36 cellular contexts compared by ENCODE assay signal in the genomic region with DNA sequence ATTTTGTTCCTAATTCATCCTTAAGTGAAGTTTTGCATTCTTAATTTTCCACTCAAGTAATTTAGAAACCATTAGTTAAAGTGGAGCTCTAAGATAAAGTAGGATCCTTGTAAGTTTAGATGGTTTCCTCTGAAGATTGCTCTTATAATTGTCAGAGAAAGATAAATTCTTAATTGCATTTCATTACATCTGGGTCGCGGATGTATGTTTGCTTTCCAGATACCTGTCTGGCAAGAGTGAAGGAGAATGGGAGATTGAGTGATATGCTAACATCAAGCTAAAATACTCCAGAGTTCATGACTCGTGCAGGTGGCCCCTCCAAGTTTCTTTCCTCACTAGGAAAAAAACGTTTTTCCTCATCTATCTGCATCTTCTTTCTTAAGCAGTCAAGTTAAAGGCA.
DNase-seq lines count a peak whose midpoint lies in the region; ATAC-seq, FAIRE-seq and TF ChIP-seq lines count a peak whose summit lies in the region.
"Had no signal": no experiment of that assay in that cellular context is flagged by ENCODE, and none has a peak within 500 bp of the region (broad histone marks: within the 10 kb centered on the region; RNA-seq: fewer than 3 reads in every experiment).

No MANE protein-coding gene starts in this region.

- H2AFZ ChIP-seq in H1 (ENCODE audit: low read length): 0 out of 2 replicates have a peak overlapping the region, but pooled peaks have one; percentile 70

- H3K9ac ChIP-seq in H1 (replicated peaks in 1 of 4; ENCODE audit: extremely low read depth in 1 of 4, low read depth in 3 of 4, low read length in 3 of 4): no peak overlapping the region
- H3K9ac ChIP-seq: BLaER1; BLaER1 treated with 17β-estradiol and CSF1 and Interleukin-3, amounts not matched to agents 10 nM and 100 nM had no signal

- no peak for TF ChIP-seq CTCF in VCaP (conservative IDR thresholded peaks at IDR 0.05)
- no peak for TF ChIP-seq CTCF in H1 (IDR thresholded peaks at IDR 0.05; ENCODE audit: control extremely low read depth in 1 of 3, insufficient read depth in 1 of 3, low read depth in 1 of 3, low read length in 3 of 3)
- no peak for TF ChIP-seq CTCF in neural crest cell (conservative IDR thresholded peaks at IDR 0.05)
- TF ChIP-seq CTCF in Calu3 (IDR thresholded peaks at IDR 0.05; ENCODE audit: unreplicated experiment): no peak

- H4K20me1 ChIP-seq in H1 (replicated peaks in 1 of 2; ENCODE audit: control insufficient read depth in 1 of 2, insufficient read depth in 2 of 2, low read length in 2 of 2): no peaks in the 10 kb centered on the region
- H4K20me1 ChIP-seq: BLaER1; BLaER1 treated with 17β-estradiol and CSF1 and Interleukin-3, amounts not matched to agents 10 nM and 100 nM had no signal

- H3K79me2 ChIP-seq in H1 (ENCODE audit: control insufficient read depth in 1 of 2, insufficient read depth in 2 of 2, low read length in 2 of 2): no peaks in the 10 kb centered on the region

- intact Hi-C loops in Calu3 (cut with micrococcal nuclease; ENCODE audit: unreplicated experiment): no loop called here

- H2BK5ac ChIP-seq in H1 (ENCODE audit: low read depth, low read length): no peak overlapping the region

- no peak overlapping the region for H4K91ac ChIP-seq in H1 (replicated peaks; ENCODE audit: insufficient read length, low read length)

- no peak overlapping the region for H2BK15ac ChIP-seq in H1 (ENCODE audit: low read length)

- H3K27me3 ChIP-seq in H1 (replicated peaks in 1 of 4; ENCODE audit: control insufficient read depth in 3 of 4, extremely low read depth in 1 of 4, insufficient read depth in 3 of 4, low read length in 3 of 4): no peaks in the 10 kb centered on the region
- H3K27me3 ChIP-seq: BE2C; BLaER1; BLaER1 treated with 17β-estradiol and CSF1 and Interleukin-3, amounts not matched to agents 10 nM and 100 nM had no signal

- TF ChIP-seq EP300 in H1 (IDR thresholded peaks at IDR 0.05; ENCODE audit: borderline replicate concordance in 1 of 2, low read depth in 2 of 2, low read length in 2 of 2): no peak

- H3K9me3 ChIP-seq in H1 (ENCODE audit: insufficient read depth in 2 of 2, low read depth in 1 of 2, low read length in 1 of 2): no peaks in the 10 kb centered on the region
- H3K9me3 ChIP-seq: A549; BE2C; BLaER1; BLaER1 treated with 17β-estradiol and CSF1 and Interleukin-3, amounts not matched to agents 10 nM and 100 nM; Caco-2 had no signal

- DNase-seq in SK-N-DZ (ENCODE audit: low spot score) (peak; percentile 67), H1 (ENCODE audit: low read depth in 1 of 2, low spot score in 2 of 2) (no peak), neural crest cell (ENCODE audit: low read depth, low spot score) (no peak), amniotic stem cell (lab: John Stamatoyannopoulos, UW) (no peak), NCI-H510A treated with DMSO at 0.1 percent for 48 hours (lab: John Stamatoyannopoulos, UW) (no peak), Calu3 (no peak)
- DNase-seq: 8988T; ACHN; AML-193; BE2C; C1 segment of cervical spinal cord; Caco-2; CD4-positive, alpha-beta memory T cell; CD4-positive, alpha-beta T cell; CD4-positive, CD25-positive, alpha-beta regulatory T cell; CD8-positive, alpha-beta memory T cell; CD8-positive, alpha-beta T cell; COR-L47; DMS 273 treated with DMSO at 0.1 percent for 48 hours; DMS153; DMS53; DMS79; DMS79 treated with DMSO at 0.1 percent for 48 hours; DND-41; EL had no signal

- TF ChIP-seq RAD21 in H1 (IDR thresholded peaks at IDR 0.05 in 1 of 2, conservative IDR thresholded peaks at IDR 0.05 in 1 of 2; ENCODE audit: low read depth in 2 of 2, low read length in 2 of 2): no peak

- H3K23ac ChIP-seq in H1 (ENCODE audit: insufficient read length): no peak overlapping the region

- no peak for ATAC-seq in GM19397 (IDR thresholded peaks at IDR 0.05; ENCODE audit: unreplicated experiment)
- ATAC-seq: A549; CD8-positive, alpha-beta T cell had no signal

- H3K4me3 Mint-ChIP-seq in neural crest cell (no peak overlapping the region), Calu3 (ENCODE audit: low read depth, unreplicated experiment) (no peak overlapping the region)
- H3K4me3 Mint-ChIP-seq: B cell; CD14-positive monocyte; CD4-positive, alpha-beta memory T cell; CD4-positive, alpha-beta T cell; CD4-positive, CD25-positive, alpha-beta regulatory T cell; CD8-positive, alpha-beta memory T cell; CD8-positive, alpha-beta T cell had no signal

- no peak overlapping the region for H3K4me2 ChIP-seq in H1 (ENCODE audit: insufficient read depth in 1 of 2, low read depth in 2 of 2, low read length in 2 of 2)
- H3K4me2 ChIP-seq: A549; BLaER1; BLaER1 treated with 17β-estradiol and CSF1 and Interleukin-3, amounts not matched to agents 10 nM and 100 nM had no signal

- no peaks in the 10 kb centered on the region for H3K4me1 ChIP-seq in H1 (replicated peaks in 1 of 4; ENCODE audit: control insufficient read depth in 3 of 4, insufficient read depth in 4 of 4, low read length in 3 of 4)
- H3K4me1 ChIP-seq: A549; BE2C; BLaER1; BLaER1 treated with 17β-estradiol and CSF1 and Interleukin-3, amounts not matched to agents 10 nM and 100 nM; Caco-2 had no signal

- H3K27ac ChIP-seq in VCaP (peak overlapping the region; percentile 71; the same call in 1 of the 2 replicates), H1 (ENCODE audit: low read depth, low read length) (no peak overlapping the region)
- H3K27ac ChIP-seq: 22Rv1; A549; BLaER1; BLaER1 treated with 17β-estradiol and CSF1 and Interleukin-3, amounts not matched to agents 10 nM and 100 nM; C4-2B had no signal

- H2AK5ac ChIP-seq in H1 (ENCODE audit: low read depth, low read length): no peak overlapping the region

- H3K18ac ChIP-seq in H1 (ENCODE audit: extremely low read depth, low read length): no peak overlapping the region

- H3K9me3 Mint-ChIP-seq in neural crest cell (no peaks in the 10 kb centered on the region), Calu3 (ENCODE audit: low read depth, unreplicated experiment) (peaks cover 3% of the 10 kb centered on the region)
- H3K9me3 Mint-ChIP-seq: CD4-positive, alpha-beta T cell had no signal

- H2BK20ac ChIP-seq in H1 (ENCODE audit: low read length): no peak overlapping the region

- H2BK12ac ChIP-seq in H1 (ENCODE audit: low read depth, low read length): no peak overlapping the region

- no peak overlapping the region for H3K56ac ChIP-seq in H1 (replicated peaks; ENCODE audit: insufficient read length, low read depth, low read length)

- H3K79me1 ChIP-seq in H1 (ENCODE audit: low read depth, low read length): no peaks in the 10 kb centered on the region

- H3K4me3 ChIP-seq in H1 (ENCODE audit: extremely low read depth in 1 of 4, insufficient read depth in 2 of 4, low read depth in 3 of 4, low read length in 4 of 4): no peak overlapping the region
- H3K4me3 ChIP-seq: A549; BLaER1; BLaER1 treated with 17β-estradiol and CSF1 and Interleukin-3, amounts not matched to agents 10 nM and 100 nM had no signal

- no peak overlapping the region for H3K14ac ChIP-seq in H1 (ENCODE audit: insufficient read length)

- H3K4me1 Mint-ChIP-seq in neural crest cell (no peaks in the 10 kb centered on the region), Calu3 (ENCODE audit: low read depth, unreplicated experiment) (no peaks in the 10 kb centered on the region)
- H3K4me1 Mint-ChIP-seq: B cell; CD14-positive monocyte; CD4-positive, alpha-beta memory T cell; CD4-positive, CD25-positive, alpha-beta regulatory T cell; CD8-positive, alpha-beta memory T cell had no signal

- no peaks in the 10 kb centered on the region for H3K23me2 ChIP-seq in H1 (ENCODE audit: low read depth, low read length)

- H4K5ac ChIP-seq in H1 (ENCODE audit: insufficient read length, low read depth, low read length): no peak overlapping the region

- H3K27me3 Mint-ChIP-seq in neural crest cell (ENCODE audit: low read depth) (peaks cover 7% of the 10 kb centered on the region), Calu3 (ENCODE audit: unreplicated experiment) (peaks cover 18% of the 10 kb centered on the region)
- H3K27me3 Mint-ChIP-seq: B cell; CD4-positive, alpha-beta T cell; CD4-positive, CD25-positive, alpha-beta regulatory T cell; CD8-positive, alpha-beta memory T cell had no signal

- H3K36me3 Mint-ChIP-seq in neural crest cell (ENCODE audit: low read depth) (no peaks in the 10 kb centered on the region), Calu3 (ENCODE audit: insufficient read depth, unreplicated experiment) (no peaks in the 10 kb centered on the region)
- H3K36me3 Mint-ChIP-seq: CD14-positive monocyte; CD4-positive, alpha-beta memory T cell; CD4-positive, CD25-positive, alpha-beta regulatory T cell; CD8-positive, alpha-beta memory T cell; CD8-positive, alpha-beta T cell had no signal

- peak overlapping the region; percentile 4 for H3K27ac Mint-ChIP-seq in neural crest cell (ENCODE audit: unreplicated experiment)
- no peak overlapping the region for H3K27ac Mint-ChIP-seq in Calu3 (ENCODE audit: unreplicated experiment)
- H3K27ac Mint-ChIP-seq: B cell; CD14-positive monocyte; CD4-positive, alpha-beta memory T cell; CD4-positive, alpha-beta T cell; CD4-positive, CD25-positive, alpha-beta regulatory T cell; CD8-positive, alpha-beta memory T cell; CD8-positive, alpha-beta T cell had no signal

- no peak overlapping the region for H3K4ac ChIP-seq in H1 (replicated peaks; ENCODE audit: insufficient read length, low read depth, low read length)

- no peak for TF ChIP-seq POLR2A in H1 (IDR thresholded peaks at IDR 0.05; ENCODE audit: control extremely low read depth in 1 of 2, low read depth in 2 of 2, low read length in 2 of 2)

- no peak overlapping the region for H4K8ac ChIP-seq in H1 (ENCODE audit: extremely low read depth, insufficient read depth, low read length)

- CTCF ChIA-PET in H1 (lab: Charles Lee; ENCODE audit: partially characterized antibody) (no interaction called here), Calu3 (lab: Charles Lee) (no interaction called here)

- POLR2A ChIA-PET in H1 (lab: Charles Lee; ENCODE audit: partially characterized antibody): no interaction called here

- no peaks in the 10 kb centered on the region for H3K36me3 ChIP-seq in H1 (ENCODE audit: control insufficient read depth in 2 of 4, insufficient read depth in 4 of 4, low read length in 3 of 4)
- H3K36me3 ChIP-seq: BE2C; BLaER1; BLaER1 treated with 17β-estradiol and CSF1 and Interleukin-3, amounts not matched to agents 10 nM and 100 nM had no signal

- WGBS in H1 (ENCODE audit: extremely low coverage in 1 of 2, insufficient coverage in 1 of 2, insufficient read length in 1 of 2, insufficient replicate concordance in 2 of 2, low coverage in 1 of 2, low lambda C conversion rate in 2 of 2, missing lambda C conversion rate in 1 of 2), 2 experiments: 78% methylated on average over 4 of the region's 4 CpGs; no CpG with 5 or more reads in 1 of the 2 experiments

- no TSS peak for BruUV-seq in Calu3 (replicated peaks; lab: Mats Ljungman, UMichigan)

- no peak overlapping the region for H2BK120ac ChIP-seq in H1 (replicated peaks; ENCODE audit: low read depth, low read length)

- no peak for FAIRE-seq in H1 (lab: Jason Lieb, UNC)
- FAIRE-seq: A204.1, A549, D721Med had no signal

TF ChIP-seq in H1, 55 proteins besides CTCF, POLR2A, EP300 and RAD21 (continues in another document):
- no peak for TF ChIP-seq NANOG (IDR thresholded peaks at IDR 0.05; ENCODE audit: insufficient read depth, low read depth, low read length, poor library complexity, severe bottlenecking)
- no peak for TF ChIP-seq TEAD4 (IDR thresholded peaks at IDR 0.05; ENCODE audit: low read depth, low read length)
- TF ChIP-seq CBX5 (IDR thresholded peaks at IDR 0.05; ENCODE audit: low read depth, low read length): no peak
- no peak for TF ChIP-seq SIRT6 (IDR thresholded peaks at IDR 0.05; ENCODE audit: low read length)
